Comparison of ENCODE assay signal across 21 cellular contexts in the genomic region with DNA sequence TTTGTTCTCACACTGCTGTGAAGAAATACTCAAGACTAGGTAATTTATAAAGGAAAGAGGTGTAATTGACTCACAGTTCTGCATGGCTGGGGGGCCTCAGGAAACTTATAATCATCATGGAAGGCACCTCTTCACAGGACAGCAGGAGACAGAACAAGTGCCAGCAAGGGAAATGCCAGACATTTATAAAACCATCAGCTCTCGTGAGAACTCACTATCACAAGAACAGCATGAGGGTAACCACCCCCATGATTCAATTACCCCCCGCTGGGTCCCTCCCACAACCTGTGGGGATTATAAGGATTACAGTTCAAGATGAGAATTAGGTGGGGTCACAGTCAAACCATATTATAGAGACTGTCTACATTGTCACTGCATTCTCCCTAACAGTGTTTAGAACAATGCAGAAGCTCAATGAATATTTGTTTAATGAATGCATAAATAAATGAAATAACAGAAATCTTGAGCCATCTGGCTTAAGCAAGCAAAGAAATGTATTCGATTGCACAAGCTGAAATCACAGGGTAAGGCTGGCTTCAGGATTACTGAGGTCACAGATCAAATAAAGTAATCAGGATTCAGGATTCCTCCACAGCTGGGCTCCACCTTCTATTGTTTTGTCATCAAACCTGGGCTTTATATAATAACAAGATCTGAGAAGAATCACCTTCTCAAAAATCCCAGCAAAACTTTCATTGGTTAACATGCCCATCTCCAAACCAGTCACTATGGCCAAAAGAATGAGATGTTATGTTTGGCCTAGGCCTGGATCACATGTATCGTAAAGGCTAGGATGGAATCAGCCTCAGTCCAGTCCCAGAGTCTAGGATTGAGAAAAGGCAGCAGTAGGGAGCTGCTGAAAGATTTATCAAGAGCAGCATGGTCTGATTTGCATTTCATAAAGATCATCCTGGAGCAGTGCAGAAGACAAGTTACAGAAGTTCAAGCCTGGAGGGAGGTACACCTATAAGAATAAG.
DNase-seq lines count a peak whose midpoint lies in the region; ATAC-seq, FAIRE-seq and TF ChIP-seq lines count a peak whose summit lies in the region.
"Had no signal": no experiment of that assay in that cellular context is flagged by ENCODE, and none has a peak within 500 bp of the region (broad histone marks: within the 10 kb centered on the region; RNA-seq: fewer than 3 reads in every experiment).

No MANE protein-coding gene starts in this region.

- WGBS in endodermal cell (ENCODE audit: insufficient coverage in 1 of 2, insufficient read length in 1 of 2), 2 experiments, result 64 to 83% methylated on average over 3 to 4 of the region's 4 CpGs
- no CpG with 5 or more reads among the region's 4 CpGs for WGBS in mesendoderm (ENCODE audit: extremely low coverage, insufficient coverage, low lambda C conversion rate)

- H3K4me3 ChIP-seq in endodermal cell (ENCODE audit: low read length), result peak overlapping the region; percentile 67
- H3K4me3 ChIP-seq in mesendoderm (ENCODE audit: low read length), result no peak overlapping the region
- H3K4me3 ChIP-seq in gastrocnemius medialis, result no peak overlapping the region
- H3K4me3 ChIP-seq: A549, GM23338 had no signal

- no peak overlapping the region for H2BK5ac ChIP-seq in mesendoderm (ENCODE audit: low read length)

- no peaks in the 10 kb centered on the region for H3K4me1 ChIP-seq in endodermal cell (ENCODE audit: control insufficient read depth, insufficient read depth, low read length)
- peaks cover 6% of the 10 kb centered on the region for H3K4me1 ChIP-seq in mesendoderm (ENCODE audit: control insufficient read depth, low read depth, low read length)
- no peaks in the 10 kb centered on the region for H3K4me1 ChIP-seq in gastrocnemius medialis
- H3K4me1 ChIP-seq: A549 had no signal

- peaks cover 14% of the 10 kb centered on the region for H3K9me3 Mint-ChIP-seq in endodermal cell
- H3K9me3 Mint-ChIP-seq: GM23338 had no signal

- no peak overlapping the region for H4K5ac ChIP-seq in mesendoderm (ENCODE audit: low read length)

- ATAC-seq in gastrocnemius medialis, result no peak
- ATAC-seq in GM21526 (IDR thresholded peaks at IDR 0.05; ENCODE audit: low FRiP score, unreplicated experiment), result no peak
- ATAC-seq: A549, GM23338 had no signal

- H4K8ac ChIP-seq in mesendoderm (ENCODE audit: low read depth, low read length), result no peak overlapping the region

- H3K4me3 Mint-ChIP-seq in endodermal cell, result no peak overlapping the region
- H3K4me3 Mint-ChIP-seq: CD14-positive monocyte, GM23338 had no signal

- no peak overlapping the region for H2BK15ac ChIP-seq in mesendoderm (replicated peaks; ENCODE audit: low read depth)

- H3K23ac ChIP-seq in mesendoderm (ENCODE audit: low read length), result no peak overlapping the region

- no peaks in the 10 kb centered on the region for H3K79me1 ChIP-seq in mesendoderm (ENCODE audit: low read length)

- intact Hi-C loops in gastrocnemius medialis (cut with DNase I; ENCODE audit: low total_unique reads), result no loop called here

- no peak overlapping the region for H3K4ac ChIP-seq in mesendoderm (ENCODE audit: low read depth, low read length)

- no peaks in the 10 kb centered on the region for H3K36me3 Mint-ChIP-seq in endodermal cell (ENCODE audit: low read depth)
- H3K36me3 Mint-ChIP-seq: CD14-positive monocyte had no signal

- H3K27me3 ChIP-seq in endodermal cell (ENCODE audit: control insufficient read depth, insufficient read depth, low read length, poor library complexity, severe bottlenecking) (peaks cover 28% of the 10 kb centered on the region), mesendoderm (ENCODE audit: insufficient read depth, low read length, poor library complexity) (no peaks in the 10 kb centered on the region), gastrocnemius medialis (no peaks in the 10 kb centered on the region)

- H3K9ac ChIP-seq in endodermal cell (ENCODE audit: extremely low read depth, low read length, poor library complexity, severe bottlenecking), result no peak overlapping the region
- no peak overlapping the region for H3K9ac ChIP-seq in mesendoderm (ENCODE audit: low read length)

- no peaks in the 10 kb centered on the region for H3K4me1 Mint-ChIP-seq in endodermal cell

- H3K9me3 ChIP-seq in endodermal cell (ENCODE audit: control insufficient read depth, low read length), result peaks cover 59% of the 10 kb centered on the region
- H3K9me3 ChIP-seq in gastrocnemius medialis, result no peaks in the 10 kb centered on the region
- H3K9me3 ChIP-seq: A549 had no signal

- H3K27ac ChIP-seq in endodermal cell (ENCODE audit: low read depth, low read length) (no peak overlapping the region), mesendoderm (ENCODE audit: low read depth, low read length) (no peak overlapping the region), gastrocnemius medialis (no peak overlapping the region)
- H3K27ac ChIP-seq: A549 had no signal

- no peak overlapping the region for H3K18ac ChIP-seq in mesendoderm (ENCODE audit: low read length)

- no peak overlapping the region for H3K4me2 ChIP-seq in mesendoderm (ENCODE audit: low read length)
- H3K4me2 ChIP-seq: A549, GM23338 had no signal

- in situ Hi-C loops in gastrocnemius medialis (cut with MboI; ENCODE audit: low sequenced_read_pairs in 4 of 4), result loop anchor here in 2 of 4 donors (25.0 kb wide), 2 partner anchors 505 to 1205 kb away; no protein-coding TSS in a partner anchor

- no peak overlapping the region for H2AK5ac ChIP-seq in mesendoderm (ENCODE audit: low read length)

- no peaks in the 10 kb centered on the region for H3K79me2 ChIP-seq in mesendoderm (ENCODE audit: control insufficient read depth, insufficient read depth, low read length)

- no peak overlapping the region for H3K56ac ChIP-seq in mesendoderm (ENCODE audit: low read length)

- DNase-seq in AG20443 (ENCODE audit: low spot score) (peak; percentile 27), NCI-H2227 (lab: John Stamatoyannopoulos, UW; ENCODE audit: unreplicated experiment) (peak; percentile 34), endodermal cell (peak; percentile 80), mesendoderm (peak; percentile 70), HCEC 1CT (no peak), gastrocnemius medialis (no peak), GM12891 (ENCODE audit: insufficient read length, low spot score) (no peak)
- DNase-seq: DND-41; GDM1; KG1; NCI-H1048; NCI-H1436; NCI-H1930; NCI-H446; NK-92 treated with Interleukin-12 subunit alpha and Interleukin-12 subunit beta, amount 100 ng/mL, for 24 hours; Right ventricle myocardium superior had no signal

- no peak overlapping the region for H3K27ac Mint-ChIP-seq in endodermal cell
- H3K27ac Mint-ChIP-seq: CD14-positive monocyte, GM23338 had no signal

- no peak for TF ChIP-seq CTCF in endodermal cell (conservative IDR thresholded peaks at IDR 0.05)
- no peak for TF ChIP-seq CTCF in gastrocnemius medialis (IDR thresholded peaks at IDR 0.05 in 4 of 5, conservative IDR thresholded peaks at IDR 0.05 in 1 of 5)

- no peak for FAIRE-seq in GM12891 (lab: Jason Lieb, UNC)
- FAIRE-seq: A549, RCC 7860 had no signal

- H2BK120ac ChIP-seq in mesendoderm (ENCODE audit: low read depth, low read length), result no peak overlapping the region

- no peak for TF ChIP-seq POLR2A in gastrocnemius medialis (IDR thresholded peaks at IDR 0.05)
- TF ChIP-seq POLR2A in GM12891 (IDR thresholded peaks at IDR 0.05; ENCODE audit: low read depth, low read length), result no peak

- no peaks in the 10 kb centered on the region for H3K36me3 ChIP-seq in endodermal cell (ENCODE audit: control insufficient read depth, insufficient read depth, low read length)
- no peaks in the 10 kb centered on the region for H3K36me3 ChIP-seq in mesendoderm (ENCODE audit: control insufficient read depth, insufficient read depth, low read length)
- no peaks in the 10 kb centered on the region for H3K36me3 ChIP-seq in gastrocnemius medialis

- peaks cover 32% of the 10 kb centered on the region for H3K27me3 Mint-ChIP-seq in endodermal cell (ENCODE audit: insufficient read depth)

TF ChIP-seq in GM12891, 5 proteins besides CTCF, POLR2A, EP300 and RAD21:
- TF ChIP-seq PAX5 (IDR thresholded peaks at IDR 0.05; ENCODE audit: insufficient read depth, low read length, severe bottlenecking) (no peak), POU2F2 (IDR thresholded peaks at IDR 0.05; ENCODE audit: low read depth, low read length) (no peak), SPI1 (IDR thresholded peaks at IDR 0.05; ENCODE audit: low read depth, low read length) (no peak), TAF1 (IDR thresholded peaks at IDR 0.05; ENCODE audit: low read depth, low read length) (no peak), POLR2AphosphoS5 (IDR thresholded peaks at IDR 0.05; ENCODE audit: low read depth, low read length) (no peak)

Comparison
In these comparisons a context has a peak if more than half of its experiments do, and no peak if none do; other contexts are left out.
1. DNase-seq: peak in AG20443 (single experiment), NCI-H2227 (single experiment), endodermal cell (single experiment) and mesendoderm (single experiment); none in HCEC 1CT (single experiment), gastrocnemius medialis (0 of 2) and GM12891 (single experiment).